ENCODE assay signal across 17 cellular contexts in the genomic region with DNA sequence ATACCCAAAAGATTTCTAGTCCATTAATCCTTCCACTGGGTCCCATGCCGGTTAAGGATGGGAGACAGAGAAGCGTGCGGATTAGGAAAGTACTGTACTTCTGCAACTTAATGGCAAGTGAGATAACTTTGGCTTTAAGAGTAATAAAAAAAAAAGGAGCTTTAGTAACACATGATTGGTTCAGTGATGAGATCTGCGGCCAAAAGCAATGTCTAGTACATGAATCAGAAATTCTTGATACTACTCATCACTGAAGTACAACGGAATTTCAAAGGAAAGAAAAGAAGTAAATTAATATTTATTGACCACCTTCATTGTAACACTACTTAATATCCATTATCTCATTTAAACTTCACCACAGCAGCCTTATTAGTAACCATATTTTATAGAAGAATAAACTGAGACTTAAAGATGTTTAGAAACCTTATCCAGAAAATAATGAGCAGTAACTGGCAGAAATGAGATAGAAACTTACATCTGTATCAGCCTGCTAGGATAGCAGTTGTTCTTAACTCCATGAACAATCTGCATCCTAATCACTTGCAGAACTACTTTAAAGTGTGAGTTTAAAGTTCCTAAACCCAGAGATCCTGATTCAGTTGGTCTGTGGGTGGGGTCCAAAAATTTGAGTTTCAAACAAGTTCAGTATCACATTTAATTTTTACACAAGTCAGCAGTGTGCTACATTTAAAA. TPM values are rescaled to one million over a fixed set of nuclear protein-coding genes. Genes with fewer than 3 reads are reported as not detected.
DNase-seq lines count a peak whose midpoint lies in the region; ATAC-seq, FAIRE-seq and TF ChIP-seq lines count a peak whose summit lies in the region.
"Had no signal": no experiment of that assay in that cellular context is flagged by ENCODE, and none has a peak within 500 bp of the region (broad histone marks: within the 10 kb centered on the region; RNA-seq: fewer than 3 reads in every experiment).

No MANE protein-coding gene starts in this region.

- H3K4me2 ChIP-seq in astrocyte (ENCODE audit: low read length): peak overlapping the region; percentile 75

- H3K79me2 ChIP-seq in astrocyte (ENCODE audit: insufficient read depth, low read length): no peaks in the 10 kb centered on the region

- peak overlapping the region; percentile 73 for H3K9ac ChIP-seq in astrocyte (ENCODE audit: low read length)

- H3K27me3 Mint-ChIP-seq in astrocyte (ENCODE audit: low read depth, unreplicated experiment): no peaks in the 10 kb centered on the region
- H3K27me3 Mint-ChIP-seq: activated B cell treated with CpG ODN at 0.5 μM for 24 hours, B cell had no signal

- H3K27ac ChIP-seq in AG04450 (ENCODE audit: low read depth, low read length) (no peak overlapping the region), astrocyte (ENCODE audit: low read depth, low read length) (peak overlapping the region; percentile 89), esophagus squamous epithelium (no peak overlapping the region), left ventricle myocardium inferior (replicated peaks) (no peak overlapping the region)
- H3K27ac ChIP-seq: HL-60, thoracic aorta had no signal

- H4K20me1 ChIP-seq in astrocyte (ENCODE audit: insufficient read depth, low read length): no peaks in the 10 kb centered on the region

- no peak for TF ChIP-seq POLR2A in esophagus squamous epithelium (IDR thresholded peaks at IDR 0.05)

- H3K27me3 ChIP-seq in AG04450 (ENCODE audit: control insufficient read depth, insufficient read depth, low read length) (no peaks in the 10 kb centered on the region), astrocyte (ENCODE audit: insufficient read depth, low read length) (no peaks in the 10 kb centered on the region), esophagus squamous epithelium (no peaks in the 10 kb centered on the region), left ventricle myocardium inferior (ENCODE audit: low read depth) (no peaks in the 10 kb centered on the region)

- H3K4me3 ChIP-seq in AG04450 (ENCODE audit: low read depth, low read length) (no peak overlapping the region), astrocyte (ENCODE audit: insufficient read depth, low read depth, low read length) (no peak overlapping the region), esophagus squamous epithelium (no peak overlapping the region), left ventricle myocardium inferior (no peak overlapping the region)
- H3K4me3 ChIP-seq: thoracic aorta had no signal

- no peak overlapping the region for H3K4me3 Mint-ChIP-seq in astrocyte (ENCODE audit: unreplicated experiment)
- H3K4me3 Mint-ChIP-seq: activated B cell treated with CpG ODN at 0.5 μM for 24 hours, B cell had no signal

- DNase-seq in AG04450 (ENCODE audit: low read depth, low spot score) (peak; percentile 71), astrocyte (ENCODE audit: low read depth) (peak; percentile 92), hepatic stellate cell (ENCODE audit: low spot score) (peak; percentile 55), NCI-H2227 (lab: John Stamatoyannopoulos, UW; ENCODE audit: unreplicated experiment) (no peak), esophagus squamous epithelium (lab: John Stamatoyannopoulos, UW) (no peak), left ventricle myocardium inferior (no peak), cardiac septum (ENCODE audit: low spot score) (no peak)
- DNase-seq: activated B cell treated with CpG ODN at 0.5 μM for 24 hours; activated CD8-positive, alpha-beta memory T cell treated with anti-CD3 and anti-CD28 coated beads, Interleukin-2, amount 50 U/mL, for 48 hours; foreskin melanocyte; NCI-H2171 had no signal

- TF ChIP-seq CTCF in AG04450 (IDR thresholded peaks at IDR 0.05; ENCODE audit: low read depth, low read length) (no peak), astrocyte (IDR thresholded peaks at IDR 0.05; ENCODE audit: insufficient read depth, low read depth, low read length) (no peak), esophagus squamous epithelium (IDR thresholded peaks at IDR 0.05) (no peak), left ventricle myocardium inferior (IDR thresholded peaks at IDR 0.05; ENCODE audit: borderline replicate concordance) (no peak)

- no peak overlapping the region for H2AFZ ChIP-seq in astrocyte (ENCODE audit: low read depth, low read length)

- FAIRE-seq in astrocyte (lab: Jason Lieb, UNC): peak; percentile 71
- FAIRE-seq: H1 had no signal

- POLR2A ChIA-PET in AG04450 (lab: Yijun Ruan, JAX): interaction anchor here (0.7 kb wide), 1 partner anchor 238 kb away, joined by 3 read pairs; the partner anchor contains the start of gene RGS4

- H3K9me3 ChIP-seq in AG04450 (ENCODE audit: control insufficient read depth, insufficient read depth, low read length) (no peaks in the 10 kb centered on the region), astrocyte (ENCODE audit: insufficient read depth, low read depth, low read length) (no peaks in the 10 kb centered on the region), esophagus squamous epithelium (no peaks in the 10 kb centered on the region), left ventricle myocardium inferior (replicated peaks) (no peaks in the 10 kb centered on the region)
- H3K9me3 ChIP-seq: thoracic aorta had no signal

- intact Hi-C loops in esophagus squamous epithelium (cut with DNase I): no loop called here
- intact Hi-C loops in left ventricle myocardium inferior (cut with micrococcal nuclease): no loop called here
- intact Hi-C loops in cardiac septum (cut with DNase I): no loop called here

- no peak overlapping the region for H3K27ac Mint-ChIP-seq in astrocyte (ENCODE audit: unreplicated experiment)
- H3K27ac Mint-ChIP-seq: activated B cell treated with CpG ODN at 0.5 μM for 24 hours; activated naive CD4-positive, alpha-beta T cell treated with anti-CD3 and anti-CD28 coated beads, Interleukin-2, amount 50 U/mL, for 72 hours; B cell had no signal

- H3K4me1 ChIP-seq in astrocyte (ENCODE audit: insufficient read depth, low read length) (peaks cover 12% of the 10 kb centered on the region), esophagus squamous epithelium (no peaks in the 10 kb centered on the region), left ventricle myocardium inferior (no peaks in the 10 kb centered on the region)

- no peaks in the 10 kb centered on the region for H3K36me3 ChIP-seq in astrocyte (ENCODE audit: insufficient read depth, low read length)
- H3K36me3 ChIP-seq in esophagus squamous epithelium: peaks cover 0 to 10% (median 0%) of the 10 kb centered on the region in 3 donors
- H3K36me3 ChIP-seq in left ventricle myocardium inferior: peaks cover 12% of the 10 kb centered on the region
- H3K36me3 ChIP-seq: thoracic aorta had no signal

- CTCF ChIA-PET in AG04450 (lab: Charles Lee): interaction anchor here (0.6 to 1.0 kb wide), 3 partner anchors 8 to 132 kb away, joined by 3 to 7 read pairs (median 4); no protein-coding TSS in a partner anchor

- no peaks in the 10 kb centered on the region for H3K36me3 Mint-ChIP-seq in astrocyte (ENCODE audit: low read depth, unreplicated experiment)

- H3K9me3 Mint-ChIP-seq in astrocyte (ENCODE audit: unreplicated experiment): no peaks in the 10 kb centered on the region
- H3K9me3 Mint-ChIP-seq: activated B cell treated with CpG ODN at 0.5 μM for 24 hours; activated naive CD4-positive, alpha-beta T cell treated with anti-CD3 and anti-CD28 coated beads, Interleukin-2, amount 50 U/mL, for 72 hours had no signal

- peak; percentile 55 for ATAC-seq in HG02870 (IDR thresholded peaks at IDR 0.05; ENCODE audit: unreplicated experiment)
- ATAC-seq: activated naive CD4-positive, alpha-beta T cell treated with anti-CD3 and anti-CD28 coated beads, Interleukin-2, amount 50 U/mL, for 72 hours had no signal

- WGBS in esophagus squamous epithelium, 2 donors: 86 to 88% methylated on average over 5 of the region's 5 CpGs

- no peaks in the 10 kb centered on the region for H3K4me1 Mint-ChIP-seq in astrocyte (ENCODE audit: low read depth, unreplicated experiment)
- H3K4me1 Mint-ChIP-seq: activated B cell treated with CpG ODN at 0.5 μM for 24 hours, B cell had no signal

RNA-seq across cellular contexts. Expression of gene NUF2, which starts 14.1 kb away (rescaled TPM):
- 4.2 and 8.1 TPM in 2 replicates for polyA plus RNA-seq in AG04450 (2011; rRNA removed)
- 0.55 and 3.4 TPM in 2 replicates for polyA minus RNA-seq in AG04450 (2011; rRNA and poly(A)+ RNA removed)
- total RNA-seq in astrocyte: 2.2 and 2.4 TPM in 2 replicates
- total RNA-seq in esophagus squamous epithelium: 10 to 100 TPM in 2 of 4 donors, 1 to 10 TPM in 2; 2.9 to 13.4 (median 8.2) TPM
- total RNA-seq in left ventricle myocardium inferior: 1.0 TPM
- 0.24 TPM for total RNA-seq in cardiac septum

Comparison
In these comparisons a context has a peak if more than half of its experiments do, and no peak if none do; other contexts are left out.
1. DNase-seq: peak in AG04450 (single experiment), astrocyte (single experiment) and hepatic stellate cell (single experiment); none in NCI-H2227 (single experiment), esophagus squamous epithelium (single experiment), left ventricle myocardium inferior (single experiment) and cardiac septum (single experiment).